ENCODE assay signal across 11 cellular contexts in the genomic region with DNA sequence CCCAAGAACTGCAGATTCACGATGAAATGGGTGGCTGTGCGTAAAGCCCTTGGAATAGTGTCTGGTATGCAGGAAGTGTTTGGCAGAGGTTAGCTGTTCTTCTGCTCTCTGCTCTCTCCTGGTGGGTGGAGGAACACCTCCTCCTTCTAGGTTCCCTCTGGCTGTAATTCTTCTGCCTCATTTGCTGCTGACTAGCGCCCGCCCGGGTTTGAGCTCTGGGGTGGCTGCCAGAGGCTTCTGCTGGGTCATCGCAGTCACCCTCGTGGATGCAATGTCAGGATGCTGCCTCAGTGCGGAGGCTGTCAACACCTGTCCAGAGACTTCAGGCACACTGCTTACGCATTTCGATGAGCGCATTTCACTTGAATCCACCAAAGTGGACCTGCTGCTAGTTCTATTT. TPM values are rescaled to one million over a fixed set of nuclear protein-coding genes. Genes with fewer than 3 reads are reported as not detected.
DNase-seq lines count a peak whose midpoint lies in the region; ATAC-seq, FAIRE-seq and TF ChIP-seq lines count a peak whose summit lies in the region.
"Had no signal": no experiment of that assay in that cellular context is flagged by ENCODE, and none has a peak within 500 bp of the region (broad histone marks: within the 10 kb centered on the region; RNA-seq: fewer than 3 reads in every experiment).

No MANE protein-coding gene starts in this region.

- peaks cover 33% of the 10 kb centered on the region for H3F3A ChIP-seq in GM23248 (ENCODE audit: insufficient read depth)

- H3K4me2 ChIP-seq in GM23248 (ENCODE audit: unreplicated experiment), result peak overlapping the region; percentile 37

- FAIRE-seq in kidney (lab: Jason Lieb, UNC), result no peak

- H3K36me3 ChIP-seq in GM23248 (ENCODE audit: low read depth), result no peaks in the 10 kb centered on the region
- H3K36me3 ChIP-seq in naive thymus-derived CD4-positive, alpha-beta T cell (ENCODE audit: control insufficient read depth in 2 of 3, insufficient read depth in 3 of 3, low read length in 3 of 3), result peaks cover 0 to 7% (median 3%) of the 10 kb centered on the region in 3 experiments
- H3K36me3 ChIP-seq in effector memory CD4-positive, alpha-beta T cell (ENCODE audit: control insufficient read depth, insufficient read depth, low read length), result no peaks in the 10 kb centered on the region
- H3K36me3 ChIP-seq in kidney (ENCODE audit: control insufficient read depth in 1 of 2, insufficient read depth in 2 of 2, low read length in 2 of 2), result no peaks in the 10 kb centered on the region
- H3K36me3 ChIP-seq: ovary had no signal

- H3K27me3 ChIP-seq in CD4-positive, alpha-beta T cell (ENCODE audit: control insufficient read depth, insufficient read depth, low read length), result no peaks in the 10 kb centered on the region
- H3K27me3 ChIP-seq in GM23248 (replicated peaks; ENCODE audit: insufficient read depth), result no peaks in the 10 kb centered on the region
- no peaks in the 10 kb centered on the region for H3K27me3 ChIP-seq in naive thymus-derived CD4-positive, alpha-beta T cell (ENCODE audit: control insufficient read depth in 2 of 2, insufficient read depth in 2 of 2, low read length in 2 of 2)
- H3K27me3 ChIP-seq in effector memory CD4-positive, alpha-beta T cell (replicated peaks; ENCODE audit: control insufficient read depth, insufficient read depth, low read length, poor library complexity, severe bottlenecking), result no peaks in the 10 kb centered on the region
- H3K27me3 ChIP-seq: ovary had no signal

- no peak for TF ChIP-seq CTCF in CD4-positive, alpha-beta T cell (IDR thresholded peaks at IDR 0.05)
- no peak for TF ChIP-seq CTCF in kidney (IDR thresholded peaks at IDR 0.05; ENCODE audit: borderline replicate concordance, extremely low read depth, insufficient read depth)

- no peak overlapping the region for H3K27ac ChIP-seq in CD4-positive, alpha-beta T cell (ENCODE audit: low read depth, low read length)
- H3K27ac ChIP-seq in GM23248 (peak overlapping the region; percentile 81), kidney (ENCODE audit: low read depth in 2 of 2, low read length in 2 of 2) (no peak overlapping the region)
- no peak overlapping the region for H3K27ac ChIP-seq in naive thymus-derived CD4-positive, alpha-beta T cell (ENCODE audit: low read depth, low read length)
- no peak overlapping the region for H3K27ac ChIP-seq in effector memory CD4-positive, alpha-beta T cell (ENCODE audit: insufficient read depth, low read length, poor library complexity, severe bottlenecking)
- H3K27ac ChIP-seq: ovary had no signal

- intact Hi-C loops in CD4-positive, alpha-beta T cell (cut with DNase I, micrococcal nuclease), result loop anchor here in 1 of 2 experiments (5.0 kb wide), 1 partner anchor 41 kb away; no protein-coding TSS in a partner anchor
- intact Hi-C loops in naive thymus-derived CD4-positive, alpha-beta T cell (cut with micrococcal nuclease), result loop anchor here (1.0 to 2.0 kb wide), 2 partner anchors 11 to 22 kb away; a partner anchor contains a TSS
- intact Hi-C loops in kidney (cut with DNase I), result no loop called here

- H3K27ac Mint-ChIP-seq in CD4-positive, alpha-beta T cell, result peak overlapping the region; percentile 81
- H3K27ac Mint-ChIP-seq in activated naive CD8-positive, alpha-beta T cell treated with anti-CD3 and anti-CD28 coated beads for 36 hours, result peak overlapping the region; percentile 43
- H3K27ac Mint-ChIP-seq in naive thymus-derived CD4-positive, alpha-beta T cell, result peak overlapping the region; percentile 65 to 96 (median 84)

- in situ Hi-C loops in GM23248 (cut with MboI), result no loop called here

- whole genome bisulfite sequencing in GM23248 (ENCODE audit: low coverage in 1 of 2, low lambda C conversion rate in 2 of 2, missing lambda C conversion rate in 2 of 2), 2 experiments, result 36 to 42% methylated on average over 11 of the region's 11 CpGs

- peak overlapping the region; percentile 80 for H3K4me3 Mint-ChIP-seq in CD4-positive, alpha-beta T cell
- H3K4me3 Mint-ChIP-seq in activated naive CD8-positive, alpha-beta T cell treated with anti-CD3 and anti-CD28 coated beads for 36 hours, result no peak overlapping the region
- peak overlapping the region in 9 of 10 donors; percentile 54 to 89 (median 66) for H3K4me3 Mint-ChIP-seq in naive thymus-derived CD4-positive, alpha-beta T cell

- H3K4me3 ChIP-seq in GM23248 (no peak overlapping the region), kidney (ENCODE audit: low read length in 2 of 2) (no peak overlapping the region)
- H3K4me3 ChIP-seq in naive thymus-derived CD4-positive, alpha-beta T cell (ENCODE audit: low read length), result no peak overlapping the region
- H3K4me3 ChIP-seq in effector memory CD4-positive, alpha-beta T cell (ENCODE audit: insufficient read depth, low read depth, low read length, poor library complexity, severe bottlenecking), result no peak overlapping the region
- H3K4me3 ChIP-seq: ovary had no signal

- H3K4me1 Mint-ChIP-seq in CD4-positive, alpha-beta T cell (ENCODE audit: low read depth), result peaks cover 99% of the 10 kb centered on the region
- peaks cover 92% of the 10 kb centered on the region for H3K4me1 Mint-ChIP-seq in activated naive CD8-positive, alpha-beta T cell treated with anti-CD3 and anti-CD28 coated beads for 36 hours
- peaks cover 90 to 99% (median 94%) of the 10 kb centered on the region in 7 donors for H3K4me1 Mint-ChIP-seq in naive thymus-derived CD4-positive, alpha-beta T cell

- H3K9me3 Mint-ChIP-seq in CD4-positive, alpha-beta T cell, result no peaks in the 10 kb centered on the region
- no peaks in the 10 kb centered on the region for H3K9me3 Mint-ChIP-seq in activated naive CD8-positive, alpha-beta T cell treated with anti-CD3 and anti-CD28 coated beads for 36 hours
- peaks cover 0 to 5% (median 0%) of the 10 kb centered on the region in 11 donors for H3K9me3 Mint-ChIP-seq in naive thymus-derived CD4-positive, alpha-beta T cell

- no peaks in the 10 kb centered on the region for H3K9me3 ChIP-seq in CD4-positive, alpha-beta T cell (ENCODE audit: control insufficient read depth, low read length)
- no peaks in the 10 kb centered on the region for H3K9me3 ChIP-seq in GM23248 (ENCODE audit: low read depth)
- no peaks in the 10 kb centered on the region for H3K9me3 ChIP-seq in naive thymus-derived CD4-positive, alpha-beta T cell (ENCODE audit: control insufficient read depth in 2 of 3, low read length in 3 of 3)
- no peaks in the 10 kb centered on the region for H3K9me3 ChIP-seq in effector memory CD4-positive, alpha-beta T cell (ENCODE audit: control insufficient read depth, low read length)
- H3K9me3 ChIP-seq in kidney (ENCODE audit: control insufficient read depth in 1 of 2, low read length in 2 of 2), result no peaks in the 10 kb centered on the region
- H3K9me3 ChIP-seq: ovary had no signal

- no peaks in the 10 kb centered on the region for H4K20me1 ChIP-seq in GM23248 (ENCODE audit: insufficient read depth)

- no peak for DNase-seq in CD4-positive, alpha-beta T cell
- DNase-seq in GM23248 (peak; percentile 90), kidney (no peak), NCI-H524 treated with DMSO at 0.1 percent for 48 hours (lab: John Stamatoyannopoulos, UW) (no peak)
- DNase-seq in activated naive CD8-positive, alpha-beta T cell treated with anti-CD3 and anti-CD28 coated beads for 36 hours, result no peak
- DNase-seq in naive thymus-derived CD4-positive, alpha-beta T cell, result peak in 1 of 9 donors; percentile 21
- no peak for DNase-seq in effector memory CD4-positive, alpha-beta T cell
- DNase-seq: activated gamma-delta T cell, NCI-H774, ovary had no signal

- peak overlapping the region; percentile 55 for H3K9ac ChIP-seq in GM23248
- no peak overlapping the region for H3K9ac ChIP-seq in kidney (ENCODE audit: low read length in 2 of 2)

- peak; percentile 37 for ATAC-seq in CD4-positive, alpha-beta T cell (ENCODE audit: poor library complexity)
- ATAC-seq in naive thymus-derived CD4-positive, alpha-beta T cell, result peak; percentile 26
- no peak for ATAC-seq in GM18519 (IDR thresholded peaks at IDR 0.05; ENCODE audit: low FRiP score, unreplicated experiment)

- H3K4me1 ChIP-seq in GM23248 (ENCODE audit: insufficient read depth), result peaks cover 38% of the 10 kb centered on the region
- H3K4me1 ChIP-seq in naive thymus-derived CD4-positive, alpha-beta T cell (ENCODE audit: control insufficient read depth in 2 of 2, insufficient read depth in 2 of 2, low read length in 2 of 2), result peaks cover 59 to 62% of the 10 kb centered on the region in 2 donors
- H3K4me1 ChIP-seq in effector memory CD4-positive, alpha-beta T cell (ENCODE audit: control insufficient read depth, insufficient read depth, low read length, poor library complexity, severe bottlenecking), result peaks cover 55% of the 10 kb centered on the region
- no peaks in the 10 kb centered on the region for H3K4me1 ChIP-seq in kidney (ENCODE audit: control insufficient read depth in 1 of 2, insufficient read depth in 1 of 2, low read depth in 1 of 2, low read length in 2 of 2)

- H3K79me2 ChIP-seq in GM23248 (ENCODE audit: insufficient read depth), result no peaks in the 10 kb centered on the region

- POLR2A ChIA-PET in CD4-positive, alpha-beta T cell (lab: Charles Lee), result interaction anchor here (1.1 to 2.1 kb wide), 2 partner anchors 9 to 11 kb away, joined by 5 to 14 read pairs; a partner anchor contains a TSS
- POLR2A ChIA-PET in naive thymus-derived CD4-positive, alpha-beta T cell (lab: Charles Lee), result interaction anchor here (0.8 to 5.6 kb wide), 2 partner anchors 8 to 12 kb away, joined by 4 to 32 read pairs; a partner anchor contains a TSS

- peaks cover 80% of the 10 kb centered on the region for H3K36me3 Mint-ChIP-seq in CD4-positive, alpha-beta T cell (ENCODE audit: low read depth)
- H3K36me3 Mint-ChIP-seq in activated naive CD8-positive, alpha-beta T cell treated with anti-CD3 and anti-CD28 coated beads for 36 hours, result peaks cover 60% of the 10 kb centered on the region
- peaks cover 10 to 50% (median 27%) of the 10 kb centered on the region in 5 donors for H3K36me3 Mint-ChIP-seq in naive thymus-derived CD4-positive, alpha-beta T cell

- H2AFZ ChIP-seq in GM23248, result no peak overlapping the region

- no peaks in the 10 kb centered on the region for H3K9me2 ChIP-seq in GM23248 (ENCODE audit: insufficient read depth)

- CTCF ChIA-PET in CD4-positive, alpha-beta T cell (lab: Charles Lee), result no interaction called here
- CTCF ChIA-PET in naive thymus-derived CD4-positive, alpha-beta T cell (lab: Charles Lee), result interaction anchor here (0.5 kb wide), 1 partner anchor 65 kb away, joined by 5 read pairs; a partner anchor contains a TSS

- no peaks in the 10 kb centered on the region for H3K27me3 Mint-ChIP-seq in CD4-positive, alpha-beta T cell
- no peaks in the 10 kb centered on the region for H3K27me3 Mint-ChIP-seq in activated naive CD8-positive, alpha-beta T cell treated with anti-CD3 and anti-CD28 coated beads for 36 hours
- no peaks in the 10 kb centered on the region for H3K27me3 Mint-ChIP-seq in naive thymus-derived CD4-positive, alpha-beta T cell

RNA-seq across cellular contexts. Expression of a gene that starts 11.7 kb away (rescaled TPM):
- total RNA-seq in CD4-positive, alpha-beta T cell, result 100 to 1,000 TPM; 220 to 229 TPM
- total RNA-seq in GM23248 (2014; rRNA removed; shearing (Covaris generic)), result 10.4 and 12.1 TPM in 2 replicates
- polyA plus RNA-seq in GM23248 (2016; fragmentation: Nextera tagmentation; extraction: Ambion mirVana) (5.4 and 6.5 TPM in 2 replicates), kidney (ENCODE audit: insufficient read depth, low read depth, low replicate concordance) (1.0 TPM)
- total RNA-seq in activated naive CD8-positive, alpha-beta T cell treated with anti-CD3 and anti-CD28 coated beads for 36 hours, result 100 to 1,000 TPM; 149 TPM
- 100 to 1,000 TPM; 182 to 345 (median 235) TPM for total RNA-seq in naive thymus-derived CD4-positive, alpha-beta T cell
- polyA plus RNA-seq in naive thymus-derived CD4-positive, alpha-beta T cell, result 100 to 1,000 TPM in 1 of 2 donors, 10 to 100 TPM in 1; 63.7 to 109 TPM
- 42.0 TPM for total RNA-seq in kidney
